Comparison of ENCODE assay signal across 8 cellular contexts in the genomic region with DNA sequence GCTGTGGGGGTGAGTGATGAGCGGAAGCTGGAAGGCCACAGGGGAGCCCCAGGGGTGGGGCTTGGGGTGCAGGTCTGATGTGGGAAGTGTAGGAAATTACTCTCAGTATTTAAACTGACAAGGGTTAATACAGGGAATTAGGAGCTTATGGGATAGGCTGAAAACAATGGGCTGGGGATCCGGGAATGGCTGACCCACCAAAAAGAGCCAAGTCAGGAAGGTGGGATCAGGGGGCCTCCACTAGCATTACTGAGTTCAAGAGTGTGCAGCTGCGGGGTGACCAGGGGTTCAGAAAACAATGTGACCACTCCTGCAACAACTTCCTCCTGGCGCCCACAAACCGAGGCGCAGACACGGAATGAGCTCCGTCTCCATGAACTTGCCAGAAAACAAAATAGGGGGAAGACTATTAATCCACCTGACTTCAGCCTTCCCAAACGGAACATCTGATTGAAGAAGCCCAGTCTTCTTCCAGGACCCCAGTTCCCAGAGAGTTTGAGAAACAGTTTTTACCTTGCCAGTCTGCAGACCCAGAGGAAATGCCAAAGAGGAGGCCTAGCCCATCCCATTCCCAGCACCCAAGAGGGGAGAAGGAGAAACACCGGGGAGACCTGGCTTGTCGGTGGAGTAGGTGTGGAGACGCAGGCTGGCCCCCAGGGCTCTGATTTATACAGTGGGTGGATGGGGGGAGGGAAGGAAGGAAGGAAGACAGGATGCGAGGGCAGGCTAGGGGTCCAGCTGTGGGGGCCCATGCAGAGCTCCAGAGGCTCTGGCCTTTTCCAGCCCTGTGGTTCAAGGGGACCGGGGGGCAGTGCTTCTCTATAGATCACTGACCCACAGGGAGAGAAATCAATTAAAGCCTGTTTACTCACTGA. TPM values are rescaled to one million over a fixed set of nuclear protein-coding genes. Genes with fewer than 3 reads are reported as not detected.
A peak's percentile ranks its signal among the peaks of the same experiment; 100 is the strongest.
DNase-seq lines count a peak whose midpoint lies in the region; ATAC-seq and TF ChIP-seq lines count a peak whose summit lies in the region.

No MANE protein-coding gene starts in this region.

- peak overlapping the region; percentile 77 for H3K4me2 ChIP-seq in HCT116 (ENCODE audit: low read length)

- H3K27ac ChIP-seq in HCT116 (ENCODE audit: low read depth, low read length) (no peak overlapping the region), ascending aorta (peak overlapping the region in 1 of 2 donors; percentile 39), muscle layer of duodenum (ENCODE audit: low read length) (peak overlapping the region; percentile 65)

- ATAC-seq in HCT116 = no peak
- ATAC-seq in HG03520 (IDR thresholded peaks at IDR 0.05; ENCODE audit: unreplicated experiment) = no peak

- H4K20me1 ChIP-seq in HCT116 (ENCODE audit: insufficient read depth) = no peaks in the 10 kb centered on the region

- H3K4me3 ChIP-seq in HCT116 (replicated peaks in 1 of 2; ENCODE audit: low read depth in 1 of 2, low read length in 2 of 2) = peak overlapping the region; percentile 45 to 60
- peak overlapping the region; percentile 53 to 66 for H3K4me3 ChIP-seq in ascending aorta
- H3K4me3 ChIP-seq in muscle layer of duodenum (ENCODE audit: low read depth in 1 of 2, low read length in 2 of 2) = peak overlapping the region; percentile 70 to 72

- intact Hi-C loops in HCT116 (cut with micrococcal nuclease) (no loop called here), ascending aorta (cut with DNase I) (no loop called here)

- TF ChIP-seq POLR2A in HCT116 (IDR thresholded peaks at IDR 0.05; ENCODE audit: borderline replicate concordance, extremely low read depth, insufficient read depth, insufficient read length) = no peak

- H2AFZ ChIP-seq in HCT116 (ENCODE audit: low read depth, low read length, poor library complexity, severe bottlenecking) = no peak overlapping the region

- no peak for TF ChIP-seq RAD21 in HCT116 (IDR thresholded peaks at IDR 0.05; ENCODE audit: low read depth)

- no peaks in the 10 kb centered on the region for H3K36me3 ChIP-seq in HCT116 (ENCODE audit: control insufficient read depth in 1 of 2, insufficient read depth in 2 of 2, low read length in 2 of 2)
- no peaks in the 10 kb centered on the region for H3K36me3 ChIP-seq in ascending aorta
- H3K36me3 ChIP-seq in muscle layer of duodenum (ENCODE audit: control insufficient read depth in 1 of 2, insufficient read depth in 2 of 2, low read length in 2 of 2) = no peaks in the 10 kb centered on the region

- POLR2A ChIA-PET in HCT116 (lab: Charles Lee) = no interaction called here

- TF ChIP-seq CTCF in HCT116 (IDR thresholded peaks at IDR 0.05 in 2 of 3, conservative IDR thresholded peaks at IDR 0.05 in 1 of 3; ENCODE audit: borderline replicate concordance in 1 of 3, insufficient read depth in 1 of 3, low read depth in 2 of 3, low read length in 2 of 3) (no peak), ascending aorta (IDR thresholded peaks at IDR 0.05) (no peak)

- no TSS peak for BruUV-seq in HCT116 (replicated peaks; lab: Mats Ljungman, UMichigan)

- H3K79me2 ChIP-seq in HCT116 (ENCODE audit: insufficient read depth, low read length) = no peaks in the 10 kb centered on the region

- H3K9me2 ChIP-seq in HCT116 (ENCODE audit: insufficient read depth) = no peaks in the 10 kb centered on the region

- DNase-seq in D341Med (ENCODE audit: low spot score) (peak; percentile 60), HCT116 (ENCODE audit: low read depth, low spot score) (no peak), ascending aorta (ENCODE audit: low spot score in 2 of 2) (no peak), NCI-H1930 (lab: John Stamatoyannopoulos, UW) (no peak), ACHN (no peak), DMS79 (lab: John Stamatoyannopoulos, UW) (no peak)

- in situ Hi-C loops in ACHN (cut with HindIII; ENCODE audit: low pct_ligation_motif_present, low pct_unique_long_range_greater_than_20kb, low sequenced_read_pairs) = no loop called here

- CTCF ChIA-PET in HCT116 (lab: Charles Lee) = interaction anchor here (2.1 kb wide), 1 partner anchor 30 kb away, joined by 4 read pairs; no protein-coding TSS in a partner anchor

- peak overlapping the region; percentile 57 for H3K9ac ChIP-seq in HCT116 (ENCODE audit: low read length)

- H3K27me3 ChIP-seq in HCT116 (ENCODE audit: insufficient read depth, low read length) (no peaks in the 10 kb centered on the region), ascending aorta (no peaks in the 10 kb centered on the region), muscle layer of duodenum (ENCODE audit: low read depth, low read length) (no peaks in the 10 kb centered on the region)

- RAD21 ChIA-PET in HCT116 (lab: Charles Lee; ENCODE audit: low non-redundant PET in 1 of 2, low total read pairs in 2 of 2, uncharacterized antibody in 2 of 2, unreplicated experiment in 2 of 2) = no interaction called here

- no peaks in the 10 kb centered on the region for H3K9me3 ChIP-seq in HCT116 (ENCODE audit: control insufficient read depth in 1 of 2, insufficient read depth in 1 of 2, low read depth in 1 of 2, low read length in 2 of 2)
- H3K9me3 ChIP-seq in ascending aorta = no peaks in the 10 kb centered on the region
- H3K9me3 ChIP-seq in muscle layer of duodenum (ENCODE audit: control insufficient read depth in 1 of 2, low read length in 2 of 2) = no peaks in the 10 kb centered on the region

- H3K4me1 ChIP-seq in HCT116 (ENCODE audit: control insufficient read depth in 1 of 2, insufficient read depth in 2 of 2, low read length in 2 of 2) (peaks cover 4 to 14% of the 10 kb centered on the region in 2 experiments), ascending aorta (peaks cover 0 to 17% of the 10 kb centered on the region in 2 donors), muscle layer of duodenum (ENCODE audit: control insufficient read depth in 1 of 2, insufficient read depth in 2 of 2, low read length in 2 of 2) (peaks cover 17 to 19% of the 10 kb centered on the region in 2 donors)

TF ChIP-seq in HCT116, 20 proteins besides CTCF, POLR2A, EP300 and RAD21:
- no peak for TF ChIP-seq ZNF274 (IDR thresholded peaks at IDR 0.05; ENCODE audit: low read depth, low read length)
- TF ChIP-seq EGR1 (IDR thresholded peaks at IDR 0.05; ENCODE audit: low read depth) = no peak
- no peak for TF ChIP-seq CEBPB (IDR thresholded peaks at IDR 0.05; ENCODE audit: low read depth)
- no peak for TF ChIP-seq ELF1 (IDR thresholded peaks at IDR 0.05; ENCODE audit: borderline replicate concordance, low read depth)
- no peak for TF ChIP-seq ZFX (IDR thresholded peaks at IDR 0.05)

RNA-seq across cellular contexts. Expression of a gene that starts 16.5 kb away (rescaled TPM):
- total RNA-seq in HCT116 (2021; ENCODE audit: unreplicated experiment) = 111 TPM
- polyA plus RNA-seq in HCT116 (2012) = 37.0 and 40.0 TPM in 2 replicates
- 42.4 TPM for total RNA-seq in ascending aorta
